ENCODE assay signal across 1 cellular context in genomic region chr17:74756891-74757290, GRCh38.
TF ChIP-seq lines count a peak whose summit lies in the region.

No MANE protein-coding gene starts in this region.

TF ChIP-seq in HepG2, 621 proteins besides CTCF, POLR2A, EP300 and RAD21:
- TF ChIP-seq AGO2 (optimal IDR thresholded peaks at IDR 0.05; ENCODE audit: low read depth, low read length) (peak; percentile 1), ZNF263 (CRISPR knock-in tag; IDR thresholded peaks at IDR 0.05) (peak; percentile 43; the same call in 1 of the 2 replicates), ASH2L (IDR thresholded peaks at IDR 0.05; ENCODE audit: insufficient read length, low read depth, low read length) (no peak), RBM22 (optimal IDR thresholded peaks at IDR 0.05; ENCODE audit: low read length) (peak; percentile 83)
